Comparison of ENCODE assay signal across 24 cellular contexts in genomic region chr7:38068461-38068860, GRCh38.
"Had no signal": no experiment of that assay in that cellular context is flagged by ENCODE, and none has a peak within 500 bp of the region (broad histone marks: within the 10 kb centered on the region; RNA-seq: fewer than 3 reads in every experiment).

No MANE protein-coding gene starts in this region.

- H3K4me1 Mint-ChIP-seq: activated CD4-positive, alpha-beta memory T cell treated with anti-CD3 and anti-CD28 coated beads, Interleukin-2, amount 10 ng/mL, durations not matched to agents 7 days and 5 days; activated naive CD8-positive, alpha-beta T cell treated with anti-CD3 and anti-CD28 coated beads, Interleukin-2, amount 10 ng/mL, durations not matched to agents 7 days and 5 days; central memory CD8-positive, alpha-beta T cell; naive B cell had no signal

- H3K36me3 Mint-ChIP-seq: activated naive CD8-positive, alpha-beta T cell treated with anti-CD3 and anti-CD28 coated beads, Interleukin-2, amount 10 ng/mL, durations not matched to agents 7 days and 5 days; naive B cell had no signal

- ATAC-seq: activated T-cell treated with anti-CD3 and anti-CD28 coated beads, Interleukin-2, amount 50 U/mL, for 72 hours; esophagus mucosa; heart right ventricle; left colon; sciatic nerve had no signal

- H3K4me3 Mint-ChIP-seq: activated CD4-positive, alpha-beta memory T cell treated with anti-CD3 and anti-CD28 coated beads, Interleukin-2, amount 10 ng/mL, durations not matched to agents 7 days and 5 days; activated naive CD4-positive, alpha-beta T cell treated with anti-CD3 and anti-CD28 coated beads for 36 hours; activated naive CD8-positive, alpha-beta T cell treated with anti-CD3 and anti-CD28 coated beads, Interleukin-2, amount 10 ng/mL, durations not matched to agents 7 days and 5 days; activated T-cell treated with anti-CD3 and anti-CD28 coated beads, Interleukin-2, amount 50 U/mL, for 72 hours; central memory CD8-positive, alpha-beta T cell; naive B cell had no signal

- H3K4me3 ChIP-seq: breast epithelium, heart right ventricle, thyroid gland had no signal

- H3K27ac ChIP-seq: breast epithelium, heart right ventricle, thyroid gland had no signal

- H3K4me1 ChIP-seq: breast epithelium, heart right ventricle, thyroid gland had no signal

- H3K36me3 ChIP-seq: breast epithelium, heart right ventricle, thyroid gland had no signal

- DNase-seq: activated CD4-positive, alpha-beta memory T cell treated with anti-CD3 and anti-CD28 coated beads, Interleukin-2, amount 10 ng/mL, durations not matched to agents 7 days and 5 days; activated CD4-positive, alpha-beta T cell treated with anti-CD3 and anti-CD28 coated beads for 48 hours; activated effector memory CD4-positive, alpha-beta T cell treated with Interleukin-2 at 50 U/mL for 16 hours; activated naive CD4-positive, alpha-beta T cell treated with anti-CD3 and anti-CD28 coated beads for 36 hours; activated naive CD8-positive, alpha-beta T cell treated with anti-CD3 and anti-CD28 coated beads, Interleukin-2, amount 10 ng/mL, durations not matched to agents 7 days and 5 days; activated T-cell treated with anti-CD3 and anti-CD28 coated beads, Interleukin-2, amount 50 U/mL, for 72 hours; amniotic stem cell; effector memory CD4-positive, alpha-beta T cell; heart right ventricle; islet precursor cell; left colon; mesenchymal stem cell; naive B cell; nucleus accumbens; stimulated activated CD4-positive, alpha-beta T cell treated with anti-CD3 and anti-CD28 coated beads, Interleukin-2, amount 100 ng/mL, for 48 hours; stimulated activated naive CD4-positive, alpha-beta T cell treated with Interleukin-2 at 50 U/mL for 16 hours; T-helper 1 cell; T-helper 9 cell; thyroid gland had no signal

- H3K9me3 Mint-ChIP-seq: activated CD4-positive, alpha-beta memory T cell treated with anti-CD3 and anti-CD28 coated beads, Interleukin-2, amount 10 ng/mL, durations not matched to agents 7 days and 5 days; activated naive CD4-positive, alpha-beta T cell treated with anti-CD3 and anti-CD28 coated beads for 36 hours; activated naive CD8-positive, alpha-beta T cell treated with anti-CD3 and anti-CD28 coated beads, Interleukin-2, amount 10 ng/mL, durations not matched to agents 7 days and 5 days; activated T-cell treated with anti-CD3 and anti-CD28 coated beads, Interleukin-2, amount 50 U/mL, for 72 hours; central memory CD8-positive, alpha-beta T cell had no signal

- H3K27me3 ChIP-seq: breast epithelium, heart right ventricle, thyroid gland had no signal

- FAIRE-seq: colon had no signal

- H3K9me3 ChIP-seq: breast epithelium, heart right ventricle, thyroid gland had no signal

- H3K27ac Mint-ChIP-seq: activated CD4-positive, alpha-beta memory T cell treated with anti-CD3 and anti-CD28 coated beads, Interleukin-2, amount 10 ng/mL, durations not matched to agents 7 days and 5 days; activated naive CD4-positive, alpha-beta T cell treated with anti-CD3 and anti-CD28 coated beads for 36 hours; activated naive CD8-positive, alpha-beta T cell treated with anti-CD3 and anti-CD28 coated beads, Interleukin-2, amount 10 ng/mL, durations not matched to agents 7 days and 5 days; activated T-cell treated with anti-CD3 and anti-CD28 coated beads, Interleukin-2, amount 50 U/mL, for 72 hours had no signal
